Comparison of ENCODE assay signal across 17 cellular contexts in the genomic region with DNA sequence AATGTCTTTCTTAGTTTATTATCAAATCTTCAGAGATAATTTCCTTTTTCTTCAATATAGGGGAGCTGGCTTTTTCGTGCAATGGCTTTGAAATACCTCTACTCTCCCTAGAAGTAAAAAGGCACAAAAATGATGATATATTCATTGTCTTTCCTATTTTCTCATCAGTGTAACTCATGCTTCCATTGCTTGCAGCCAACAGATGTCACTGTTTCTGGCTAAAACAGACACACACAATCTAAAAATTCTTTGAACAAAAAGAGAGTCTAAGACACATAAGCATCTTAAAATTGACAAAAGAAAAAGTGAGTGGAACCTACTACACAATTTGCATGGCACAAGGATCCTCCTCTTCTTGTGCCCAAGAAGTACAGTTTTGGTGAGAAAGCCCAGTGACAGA.
DNase-seq lines count a peak whose midpoint lies in the region; ATAC-seq and TF ChIP-seq lines count a peak whose summit lies in the region.
"Had no signal": no experiment of that assay in that cellular context is flagged by ENCODE, and none has a peak within 500 bp of the region (broad histone marks: within the 10 kb centered on the region; RNA-seq: fewer than 3 reads in every experiment).

No MANE protein-coding gene starts in this region.

- peak; percentile 41 for TF ChIP-seq CTCF in Loucy (conservative IDR thresholded peaks at IDR 0.05; ENCODE audit: low read length)
- peak; percentile 52 for TF ChIP-seq CTCF in chondrocyte (IDR thresholded peaks at IDR 0.05)

- no peaks in the 10 kb centered on the region for H3K27me3 ChIP-seq in Loucy (ENCODE audit: insufficient read depth, low read length, poor library complexity, severe bottlenecking)

- no peaks in the 10 kb centered on the region for H3K27me3 Mint-ChIP-seq in chondrocyte (ENCODE audit: low read depth)
- H3K27me3 Mint-ChIP-seq: CD4-positive, alpha-beta T cell had no signal

- H3K4me1 ChIP-seq in Loucy (ENCODE audit: insufficient read depth, low read length, poor library complexity, severe bottlenecking), result no peaks in the 10 kb centered on the region
- H3K4me1 ChIP-seq: Caco-2 had no signal

- no peak overlapping the region for H3K4me3 Mint-ChIP-seq in chondrocyte (ENCODE audit: unreplicated experiment)
- H3K4me3 Mint-ChIP-seq: CD4-positive, alpha-beta T cell had no signal

- no peaks in the 10 kb centered on the region for H3K79me2 ChIP-seq in Loucy (ENCODE audit: insufficient read depth, low read length)

- H3K36me3 ChIP-seq in Loucy (ENCODE audit: insufficient read depth, low read length), result no peaks in the 10 kb centered on the region

- H4K20me1 ChIP-seq in Loucy (ENCODE audit: insufficient read depth, low read length, poor library complexity, severe bottlenecking), result no peaks in the 10 kb centered on the region

- no peak overlapping the region for H3K4me2 ChIP-seq in Loucy (ENCODE audit: low read depth, low read length, poor library complexity, severe bottlenecking)

- no peak for ATAC-seq in HG02759 (IDR thresholded peaks at IDR 0.05; ENCODE audit: unreplicated experiment)
- ATAC-seq: GM12878, HCT116 had no signal

- no peak overlapping the region for H3K4me3 ChIP-seq in Loucy (ENCODE audit: low read length, poor library complexity, severe bottlenecking)
- H3K4me3 ChIP-seq: GM12878, GM23248 had no signal

- H3K27ac Mint-ChIP-seq in chondrocyte (ENCODE audit: unreplicated experiment), result no peak overlapping the region
- H3K27ac Mint-ChIP-seq: CD4-positive, alpha-beta T cell had no signal

- H2AFZ ChIP-seq in Loucy (ENCODE audit: low read length), result no peak overlapping the region
- H2AFZ ChIP-seq: GM23248 had no signal

- no peak overlapping the region for H3K9ac ChIP-seq in Loucy (ENCODE audit: low read depth, low read length, poor library complexity, severe bottlenecking)
- H3K9ac ChIP-seq: GM23248 had no signal

- H3K9me3 Mint-ChIP-seq in chondrocyte (ENCODE audit: low read depth), result peaks cover 6% of the 10 kb centered on the region

- no peaks in the 10 kb centered on the region for H3F3A ChIP-seq in Loucy (ENCODE audit: low read depth)

- no peaks in the 10 kb centered on the region for H3K36me3 Mint-ChIP-seq in chondrocyte (ENCODE audit: low read depth)

- peaks cover 7% of the 10 kb centered on the region for H3K4me1 Mint-ChIP-seq in chondrocyte (ENCODE audit: low read depth)

- H3K9me3 ChIP-seq in Loucy (ENCODE audit: insufficient read depth, low read depth, low read length), result no peaks in the 10 kb centered on the region
- H3K9me3 ChIP-seq: Caco-2 had no signal

- H3K9me2 ChIP-seq in Loucy (replicated peaks; ENCODE audit: low read depth, low read length), result no peaks in the 10 kb centered on the region

- DNase-seq in NCI-H2081 treated with DMSO at 0.1 percent for 48 hours (lab: John Stamatoyannopoulos, UW), result peak; percentile 3
- no peak for DNase-seq in NCI-H2081 (lab: John Stamatoyannopoulos, UW)
- no peak for DNase-seq in chondrocyte (ENCODE audit: low spot score)
- DNase-seq in retina, result peak; percentile 2
- no peak for DNase-seq in NCI-H2227 treated with DMSO at 0.1 percent for 48 hours (lab: John Stamatoyannopoulos, UW)
- no peak for DNase-seq in NCI-H2171 treated with DMSO at 0.1 percent for 48 hours (lab: John Stamatoyannopoulos, UW)
- DNase-seq: Caco-2; CD4-positive, alpha-beta T cell; GM23248; NCI-H1417 treated with DMSO at 0.1 percent for 48 hours; NCI-H187 treated with DMSO at 0.1 percent for 48 hours; NCI-H524 treated with DMSO at 0.1 percent for 48 hours; SW 1271 had no signal

Comparison
In these comparisons a context has a peak if more than half of its experiments do, and no peak if none do; other contexts are left out.
1. DNase-seq: peak in NCI-H2081 treated with DMSO at 0.1 percent for 48 hours (single experiment) and retina (single experiment); none in NCI-H2081 (0 of 2), chondrocyte (single experiment), NCI-H2227 treated with DMSO at 0.1 percent for 48 hours (single experiment) and NCI-H2171 treated with DMSO at 0.1 percent for 48 hours (single experiment).